8 cellular contexts compared by ENCODE assay signal in genomic region chr5:1345876-1346626, GRCh38. TPM values are rescaled to one million over a fixed set of nuclear protein-coding genes. Genes with fewer than 3 reads are reported as not detected.
DNase-seq lines count a peak whose midpoint lies in the region; ATAC-seq and TF ChIP-seq lines count a peak whose summit lies in the region.
"Had no signal": no experiment of that assay in that cellular context is flagged by ENCODE, and none has a peak within 500 bp of the region (broad histone marks: within the 10 kb centered on the region; RNA-seq: fewer than 3 reads in every experiment).

No MANE protein-coding gene starts in this region.

- peaks cover 21% of the 10 kb centered on the region for H3K36me3 ChIP-seq in iPS-18a (ENCODE audit: control insufficient read depth, low read depth, low read length)

- H3K4me3 Mint-ChIP-seq in HFFc6, result peak overlapping the region; percentile 86
- peak overlapping the region; percentile 66 for H3K4me3 Mint-ChIP-seq in activated CD8-positive, alpha-beta T cell treated with anti-CD3 and anti-CD28 coated beads, Interleukin-2, amount 10 ng/mL, durations not matched to agents 7 days and 5 days
- peak overlapping the region; percentile 77 to 80 for H3K4me3 Mint-ChIP-seq in stimulated activated naive B cell treated with anti-CD40 and anti-IgM and Interleukin-4, amounts not matched to agents 10 μg/mL and 1 μg/mL and 100 μg/mL, for 72 hours

- CTCF ChIA-PET in activated CD8-positive, alpha-beta T cell treated with anti-CD3 and anti-CD28 coated beads, Interleukin-2, amount 10 ng/mL, durations not matched to agents 7 days and 5 days (lab: Charles Lee), result interaction anchor here (1.1 to 3.0 kb wide), 3 partner anchors 34 to 299 kb away, joined by 3 to 15 read pairs (median 6); no protein-coding TSS in a partner anchor

- H3K36me3 Mint-ChIP-seq in HFFc6 (ENCODE audit: low read depth), result peaks cover 21% of the 10 kb centered on the region
- H3K36me3 Mint-ChIP-seq in activated CD8-positive, alpha-beta T cell treated with anti-CD3 and anti-CD28 coated beads, Interleukin-2, amount 10 ng/mL, durations not matched to agents 7 days and 5 days (ENCODE audit: low read depth), result peaks cover 24% of the 10 kb centered on the region
- peaks cover 15 to 21% of the 10 kb centered on the region in 2 donors for H3K36me3 Mint-ChIP-seq in stimulated activated naive B cell treated with anti-CD40 and anti-IgM and Interleukin-4, amounts not matched to agents 10 μg/mL and 1 μg/mL and 100 μg/mL, for 72 hours

- ATAC-seq in activated CD8-positive, alpha-beta T cell treated with anti-CD3 and anti-CD28 coated beads, Interleukin-2, amount 10 ng/mL, durations not matched to agents 7 days and 5 days, result no peak
- no peak for ATAC-seq in stimulated activated naive B cell treated with anti-CD40 and anti-IgM and Interleukin-4, amounts not matched to agents 10 μg/mL and 1 μg/mL and 100 μg/mL, for 72 hours (replicated peaks)
- ATAC-seq in GM21529 (IDR thresholded peaks at IDR 0.05; ENCODE audit: unreplicated experiment) (no peak), GM18517 (IDR thresholded peaks at IDR 0.05; ENCODE audit: unreplicated experiment) (no peak)

- no peak overlapping the region for H3K27ac ChIP-seq in iPS-18a (ENCODE audit: low read length)

- no peak for TF ChIP-seq CTCF in HFFc6 (IDR thresholded peaks at IDR 0.05)

- peak overlapping the region; percentile 52 for H3K27ac Mint-ChIP-seq in HFFc6
- peak overlapping the region; percentile 71 for H3K27ac Mint-ChIP-seq in activated CD8-positive, alpha-beta T cell treated with anti-CD3 and anti-CD28 coated beads, Interleukin-2, amount 10 ng/mL, durations not matched to agents 7 days and 5 days
- peak overlapping the region; percentile 68 for H3K27ac Mint-ChIP-seq in stimulated activated naive B cell treated with anti-CD40 and anti-IgM and Interleukin-4, amounts not matched to agents 10 μg/mL and 1 μg/mL and 100 μg/mL, for 72 hours

- no peaks in the 10 kb centered on the region for H3K4me1 ChIP-seq in iPS-18a (ENCODE audit: control insufficient read depth, low read depth, low read length)

- H3K4me3 ChIP-seq in iPS-18a (ENCODE audit: low read length), result peak overlapping the region; percentile 93

- no peaks in the 10 kb centered on the region for H3K9me3 Mint-ChIP-seq in HFFc6
- H3K9me3 Mint-ChIP-seq in activated CD8-positive, alpha-beta T cell treated with anti-CD3 and anti-CD28 coated beads, Interleukin-2, amount 10 ng/mL, durations not matched to agents 7 days and 5 days (ENCODE audit: insufficient read depth), result no peaks in the 10 kb centered on the region
- H3K9me3 Mint-ChIP-seq in stimulated activated naive B cell treated with anti-CD40 and anti-IgM and Interleukin-4, amounts not matched to agents 10 μg/mL and 1 μg/mL and 100 μg/mL, for 72 hours, result no peaks in the 10 kb centered on the region

- no peaks in the 10 kb centered on the region for H3K27me3 ChIP-seq in iPS-18a (ENCODE audit: control insufficient read depth, insufficient read depth, low read length)

- peak overlapping the region; percentile 75 for H3K9ac ChIP-seq in iPS-18a (ENCODE audit: low read length)

- POLR2A ChIA-PET in activated CD8-positive, alpha-beta T cell treated with anti-CD3 and anti-CD28 coated beads, Interleukin-2, amount 10 ng/mL, durations not matched to agents 7 days and 5 days (lab: Charles Lee), result interaction anchor here (0.7 kb wide), 1 partner anchor 12 kb away, joined by 3 read pairs; no protein-coding TSS in a partner anchor

- H3K4me1 Mint-ChIP-seq in HFFc6 (ENCODE audit: low read depth), result peaks cover 22% of the 10 kb centered on the region
- peaks cover 29% of the 10 kb centered on the region for H3K4me1 Mint-ChIP-seq in activated CD8-positive, alpha-beta T cell treated with anti-CD3 and anti-CD28 coated beads, Interleukin-2, amount 10 ng/mL, durations not matched to agents 7 days and 5 days (ENCODE audit: low read depth)
- peaks cover 22 to 43% of the 10 kb centered on the region in 2 donors for H3K4me1 Mint-ChIP-seq in stimulated activated naive B cell treated with anti-CD40 and anti-IgM and Interleukin-4, amounts not matched to agents 10 μg/mL and 1 μg/mL and 100 μg/mL, for 72 hours

- peaks cover 2% of the 10 kb centered on the region for H3K27me3 Mint-ChIP-seq in HFFc6 (ENCODE audit: insufficient read depth)
- H3K27me3 Mint-ChIP-seq in activated CD8-positive, alpha-beta T cell treated with anti-CD3 and anti-CD28 coated beads, Interleukin-2, amount 10 ng/mL, durations not matched to agents 7 days and 5 days (ENCODE audit: low read depth), result no peaks in the 10 kb centered on the region
- no peaks in the 10 kb centered on the region for H3K27me3 Mint-ChIP-seq in stimulated activated naive B cell treated with anti-CD40 and anti-IgM and Interleukin-4, amounts not matched to agents 10 μg/mL and 1 μg/mL and 100 μg/mL, for 72 hours

- DNase-seq in HFFc6 (no peak), DMS53 treated with DMSO at 0.1 percent for 48 hours (lab: John Stamatoyannopoulos, UW; ENCODE audit: unreplicated experiment) (no peak)
- DNase-seq in activated CD8-positive, alpha-beta T cell treated with anti-CD3 and anti-CD28 coated beads, Interleukin-2, amount 10 ng/mL, durations not matched to agents 7 days and 5 days, result no peak
- no peak for DNase-seq in stimulated activated naive B cell treated with anti-CD40 and anti-IgM and Interleukin-4, amounts not matched to agents 10 μg/mL and 1 μg/mL and 100 μg/mL, for 72 hours

- H3K9me3 ChIP-seq in iPS-18a (ENCODE audit: control insufficient read depth, low read depth, low read length), result no peaks in the 10 kb centered on the region

RNA-seq across cellular contexts. Expression of gene CLPTM1L, which starts 1.2 kb away (rescaled TPM):
- total RNA-seq in HFFc6 (2021; fragmentation: NEBNext Ultra II Directional; extraction: Animal tissue kit (Norgen Biotek cat#: 25700)), result 100 to 1,000 TPM; 119 to 164 (median 143) TPM
- 10 to 100 TPM; 80.0 to 83.8 TPM for total RNA-seq in activated CD8-positive, alpha-beta T cell treated with anti-CD3 and anti-CD28 coated beads, Interleukin-2, amount 10 ng/mL, durations not matched to agents 7 days and 5 days

RNA-seq across cellular contexts. Expression of gene TERT, which starts 51.2 kb away (rescaled TPM):
- total RNA-seq in HFFc6 (2021; fragmentation: NEBNext Ultra II Directional; extraction: Animal tissue kit (Norgen Biotek cat#: 25700)), result 1,000 to 10,000 TPM; 2,350 to 4,507 (median 3,883) TPM
- under 1 TPM; 0.29 to 0.44 TPM for total RNA-seq in activated CD8-positive, alpha-beta T cell treated with anti-CD3 and anti-CD28 coated beads, Interleukin-2, amount 10 ng/mL, durations not matched to agents 7 days and 5 days
- total RNA-seq: RPMI7951 had no signal

Comparison
In these comparisons a context has a peak if more than half of its experiments do, and no peak if none do; other contexts are left out.
1. RNA of gene TERT, which starts 51.2 kb away (total RNA-seq): 2,350 to 4,507 TPM in HFFc6; 0.29 to 0.44 TPM in activated CD8-positive, alpha-beta T cell treated with anti-CD3 and anti-CD28 coated beads, Interleukin-2, amount 10 ng/mL, durations not matched to agents 7 days and 5 days; every median in the first group is over 1,000 times any median in the second.
2. Peak in every context shown above with its lines, with median percentiles within 50 percentile points of each other: H3K27ac Mint-ChIP-seq and H3K4me3 Mint-ChIP-seq.